In the genomic region with DNA sequence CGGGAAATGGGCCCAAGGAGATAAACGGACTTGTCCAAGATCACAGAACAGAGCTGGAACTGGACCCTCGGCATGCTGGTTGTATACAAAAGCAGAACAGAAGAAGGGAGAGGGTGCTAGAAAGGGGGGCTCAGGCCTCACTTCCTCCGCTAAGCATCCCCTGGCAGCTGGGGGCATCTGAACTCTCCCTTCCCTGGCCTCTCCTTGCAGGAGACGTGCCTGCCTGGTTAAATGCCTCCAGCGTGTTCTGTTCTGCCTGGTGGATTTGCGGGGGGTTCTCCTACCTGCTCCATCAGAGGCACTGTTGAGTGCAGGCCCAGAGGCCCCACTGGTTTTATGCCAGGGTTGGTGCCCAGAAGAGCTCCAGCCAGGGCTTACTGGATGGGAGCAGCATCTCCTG, we compare ENCODE assay signal across 10 cellular contexts.
DNase-seq lines count a peak whose midpoint lies in the region; ATAC-seq and TF ChIP-seq lines count a peak whose summit lies in the region.
"Had no signal": no experiment of that assay in that cellular context is flagged by ENCODE, and none has a peak within 500 bp of the region (broad histone marks: within the 10 kb centered on the region; RNA-seq: fewer than 3 reads in every experiment).

No MANE protein-coding gene starts in this region.

- H3K27me3 Mint-ChIP-seq in brain: no peaks in the 10 kb centered on the region

- H3K36me3 ChIP-seq in ES-I3 (ENCODE audit: insufficient read depth, low read length) (no peaks in the 10 kb centered on the region), lower lobe of right lung (no peaks in the 10 kb centered on the region), skeletal muscle tissue (ENCODE audit: control insufficient read depth in 3 of 3, insufficient read depth in 3 of 3, low read length in 3 of 3) (no peaks in the 10 kb centered on the region)

- H3K4me1 ChIP-seq in ES-I3 (ENCODE audit: insufficient read depth, low read length) (peaks cover 18% of the 10 kb centered on the region), lower lobe of right lung (peaks cover 57% of the 10 kb centered on the region), skeletal muscle tissue (ENCODE audit: control insufficient read depth in 3 of 3, insufficient read depth in 3 of 3, low read length in 3 of 3) (peaks cover 31 to 36% (median 36%) of the 10 kb centered on the region in 3 donors)

- H3K27ac Mint-ChIP-seq in brain: peak overlapping the region; percentile 93 to 98 (median 95)
- H3K27ac Mint-ChIP-seq: T-helper 1 cell treated with Interleukin-12 subunit alpha and Interleukin-12 subunit beta and Interleukin-4 antibody, amounts not matched to agents 30 μg/mL and 1 μg/mL, for 36 hours had no signal

- intact Hi-C loops in lower lobe of right lung (cut with DNase I): no loop called here

- H3K9ac ChIP-seq in ES-I3 (ENCODE audit: low read depth, low read length) (peak overlapping the region; percentile 45), skeletal muscle tissue (ENCODE audit: low read depth in 1 of 3, low read length in 3 of 3) (peak overlapping the region; percentile 66 to 87 (median 84))

- H3K27ac ChIP-seq in lower lobe of right lung (peak overlapping the region; percentile 82), skeletal muscle tissue (ENCODE audit: low read depth, low read length) (peak overlapping the region; percentile 80)

- H3K9me3 ChIP-seq in ES-I3 (ENCODE audit: control insufficient read depth, insufficient read depth, low read length) (no peaks in the 10 kb centered on the region), lower lobe of right lung (no peaks in the 10 kb centered on the region), skeletal muscle tissue (ENCODE audit: control insufficient read depth in 3 of 3, low read length in 3 of 3) (no peaks in the 10 kb centered on the region)

- H3K4me3 ChIP-seq in lower lobe of right lung (peak overlapping the region; percentile 47), skeletal muscle tissue (ENCODE audit: low read length in 3 of 3) (peak overlapping the region; percentile 63 to 72 (median 67))

- peaks cover 66% of the 10 kb centered on the region for H3K4me1 Mint-ChIP-seq in brain

- no peaks in the 10 kb centered on the region for H3K27me3 ChIP-seq in lower lobe of right lung (ENCODE audit: low read depth)
- H3K27me3 ChIP-seq in skeletal muscle tissue (ENCODE audit: control insufficient read depth in 3 of 3, insufficient read depth in 3 of 3, low read length in 3 of 3): no peaks in the 10 kb centered on the region

- no peak for DNase-seq in lower lobe of right lung
- no peak for DNase-seq in DMS53 treated with DMSO at 0.1 percent for 48 hours (lab: John Stamatoyannopoulos, UW; ENCODE audit: unreplicated experiment)
- no peak for DNase-seq in NCI-H748 (lab: John Stamatoyannopoulos, UW; ENCODE audit: unreplicated experiment)
- DNase-seq: NCI-H187 had no signal

- peak overlapping the region in 3 of 5 experiments; percentile 27 to 64 (median 52) for H3K4me3 Mint-ChIP-seq in brain
- H3K4me3 Mint-ChIP-seq: T-helper 1 cell treated with Interleukin-12 subunit alpha and Interleukin-12 subunit beta and Interleukin-4 antibody, amounts not matched to agents 30 μg/mL and 1 μg/mL, for 36 hours had no signal

- H3K36me3 Mint-ChIP-seq in brain: peaks cover 5% of the 10 kb centered on the region

- TF ChIP-seq CTCF in brain (conservative IDR thresholded peaks at IDR 0.05): no peak
- no peak for TF ChIP-seq CTCF in lower lobe of right lung (IDR thresholded peaks at IDR 0.05)

- ATAC-seq in lower lobe of right lung (no peak), HG02973 (IDR thresholded peaks at IDR 0.05; ENCODE audit: unreplicated experiment) (no peak), HG03469 (IDR thresholded peaks at IDR 0.05; ENCODE audit: unreplicated experiment) (no peak)

- peaks cover 4 to 31% (median 24%) of the 10 kb centered on the region in 5 experiments for H3K9me3 Mint-ChIP-seq in brain
